ENCODE assay signal across 16 cellular contexts in genomic region chr6:84282566-84282965, GRCh38. TPM values are rescaled to one million over a fixed set of nuclear protein-coding genes. Genes with fewer than 3 reads are reported as not detected.
DNase-seq lines count a peak whose midpoint lies in the region; ATAC-seq, FAIRE-seq and TF ChIP-seq lines count a peak whose summit lies in the region.
"Had no signal": no experiment of that assay in that cellular context is flagged by ENCODE, and none has a peak within 500 bp of the region (broad histone marks: within the 10 kb centered on the region; RNA-seq: fewer than 3 reads in every experiment).

No MANE protein-coding gene starts in this region.

- POLR2A ChIA-PET in K562 (lab: Yijun Ruan, JAX), result interaction anchor here (1.2 kb wide), 1 partner anchor 12 kb away, joined by 3 read pairs; no protein-coding TSS in a partner anchor

- DNase-seq in DMS79 (lab: John Stamatoyannopoulos, UW) (peak; percentile 46), MG63 (peak; percentile 80), K562 (ENCODE audit: extremely low read depth in 1 of 4, low spot score in 3 of 4) (no peak), myocyte (ENCODE audit: low read depth) (peak; percentile 91), germinal center (ENCODE audit: low spot score) (no peak)
- no peak for DNase-seq in stimulated activated effector memory CD8-positive, alpha-beta T cell treated with anti-CD3 and anti-CD28 coated beads, Interleukin-12 subunit alpha, Interleukin-12 subunit beta, amount 100 ng/mL, for 72 hours (ENCODE audit: low spot score in 2 of 2)
- DNase-seq: activated effector memory CD4-positive, alpha-beta T cell treated with Interleukin-2 at 50 U/mL for 16 hours; HFFc6; NCI-H2081; stimulated activated CD4-positive, alpha-beta T cell treated with anti-CD3 and anti-CD28 coated beads, Interleukin-2, amount 100 ng/mL, for 48 hours; stimulated activated naive CD4-positive, alpha-beta T cell treated with Interleukin-2 at 50 U/mL for 16 hours had no signal

- H3K27me3 ChIP-seq in MG63 (no peaks in the 10 kb centered on the region), K562 (ENCODE audit: control insufficient read depth in 2 of 2, insufficient read depth in 2 of 2, low read length in 2 of 2) (no peaks in the 10 kb centered on the region)
- H3K27me3 ChIP-seq: body of pancreas, pancreas had no signal

- H3K9me1 ChIP-seq in K562 (ENCODE audit: control insufficient read depth, insufficient read depth, low read length), result no peaks in the 10 kb centered on the region

- TF ChIP-seq EP300 in K562 (IDR thresholded peaks at IDR 0.05; ENCODE audit: low read length), result no peak

- TF ChIP-seq POLR2A in K562 (conservative IDR thresholded peaks at IDR 0.05), result no peak

- H2AFZ ChIP-seq in K562 (ENCODE audit: low read depth, low read length), result peak overlapping the region; percentile 64; the same call in 1 of the 2 replicates

- H3K27ac Mint-ChIP-seq in stimulated activated effector memory CD8-positive, alpha-beta T cell treated with anti-CD3 and anti-CD28 coated beads, Interleukin-12 subunit alpha, Interleukin-12 subunit beta, amount 100 ng/mL, for 72 hours, result no peak overlapping the region
- H3K27ac Mint-ChIP-seq: HFFc6; T-helper 1 cell treated with Interleukin-12 subunit alpha and Interleukin-12 subunit beta and Interleukin-4 antibody, amounts not matched to agents 30 μg/mL and 1 μg/mL, for 36 hours had no signal

- no peaks in the 10 kb centered on the region for H3K79me2 ChIP-seq in K562 (ENCODE audit: control insufficient read depth, insufficient read depth, low read length)

- no peaks in the 10 kb centered on the region for H3K36me3 Mint-ChIP-seq in stimulated activated effector memory CD8-positive, alpha-beta T cell treated with anti-CD3 and anti-CD28 coated beads, Interleukin-12 subunit alpha, Interleukin-12 subunit beta, amount 100 ng/mL, for 72 hours

- no peaks in the 10 kb centered on the region for H3K9me3 Mint-ChIP-seq in stimulated activated effector memory CD8-positive, alpha-beta T cell treated with anti-CD3 and anti-CD28 coated beads, Interleukin-12 subunit alpha, Interleukin-12 subunit beta, amount 100 ng/mL, for 72 hours
- H3K9me3 Mint-ChIP-seq: HFFc6; T-helper 1 cell treated with Interleukin-12 subunit alpha and Interleukin-12 subunit beta and Interleukin-4 antibody, amounts not matched to agents 30 μg/mL and 1 μg/mL, for 36 hours had no signal

- no peak for TF ChIP-seq RAD21 in K562 (CRISPR knock-in tag; conservative IDR thresholded peaks at IDR 0.05 in 1 of 2, IDR thresholded peaks at IDR 0.05 in 1 of 2)

- H3K4me1 ChIP-seq in K562 (replicated peaks in 1 of 2; ENCODE audit: control insufficient read depth in 2 of 2, insufficient read depth in 2 of 2, low read length in 2 of 2), result peaks cover 0 to 12% of the 10 kb centered on the region in 2 experiments; a peak in 2 of 5 replicates
- H3K4me1 ChIP-seq: body of pancreas, pancreas had no signal

- no peaks in the 10 kb centered on the region for H3K4me1 Mint-ChIP-seq in stimulated activated effector memory CD8-positive, alpha-beta T cell treated with anti-CD3 and anti-CD28 coated beads, Interleukin-12 subunit alpha, Interleukin-12 subunit beta, amount 100 ng/mL, for 72 hours

- no peak overlapping the region for H3K4me3 ChIP-seq in MG63
- H3K4me3 ChIP-seq in K562, result no peak overlapping the region
- H3K4me3 ChIP-seq: body of pancreas, pancreas had no signal

- H3K27ac ChIP-seq in K562 (ENCODE audit: extremely low read depth, low read depth, low read length), result no peak overlapping the region
- H3K27ac ChIP-seq: body of pancreas, pancreas had no signal

- no peaks in the 10 kb centered on the region for H3K36me3 ChIP-seq in MG63
- no peaks in the 10 kb centered on the region for H3K36me3 ChIP-seq in K562 (ENCODE audit: control insufficient read depth, insufficient read depth, low read length)
- H3K36me3 ChIP-seq: pancreas had no signal

- BruUV-seq in K562 (replicated peaks; lab: Mats Ljungman, UMichigan), result no TSS peak

- WGBS in K562 (ENCODE audit: insufficient coverage, low coverage, missing lambda C conversion rate), result 58% methylated on average over 8 of the region's 8 CpGs

- no peak overlapping the region for H3K4me3 Mint-ChIP-seq in stimulated activated effector memory CD8-positive, alpha-beta T cell treated with anti-CD3 and anti-CD28 coated beads, Interleukin-12 subunit alpha, Interleukin-12 subunit beta, amount 100 ng/mL, for 72 hours
- H3K4me3 Mint-ChIP-seq: HFFc6; T-helper 1 cell treated with Interleukin-12 subunit alpha and Interleukin-12 subunit beta and Interleukin-4 antibody, amounts not matched to agents 30 μg/mL and 1 μg/mL, for 36 hours had no signal

- H4K20me1 ChIP-seq in K562 (replicated peaks; ENCODE audit: control insufficient read depth, insufficient read depth, low read length), result no peaks in the 10 kb centered on the region

- ATAC-seq in K562 (no peak), HG02610 (IDR thresholded peaks at IDR 0.05; ENCODE audit: unreplicated experiment) (no peak), HG02840 (IDR thresholded peaks at IDR 0.05; ENCODE audit: low FRiP score, unreplicated experiment) (no peak)
- ATAC-seq in stimulated activated effector memory CD8-positive, alpha-beta T cell treated with anti-CD3 and anti-CD28 coated beads, Interleukin-12 subunit alpha, Interleukin-12 subunit beta, amount 100 ng/mL, for 72 hours, result no peak
- ATAC-seq: body of pancreas, pancreas had no signal

- no peak overlapping the region for H3K9ac ChIP-seq in K562 (ENCODE audit: insufficient read depth in 1 of 2, low read depth in 2 of 2, low read length in 2 of 2)

- CTCF ChIA-PET in K562 (lab: Yijun Ruan, JAX; ENCODE audit: low intra/inter-chr PET ratio), result no interaction called here

- no peak for TF ChIP-seq CTCF in K562 (IDR thresholded peaks at IDR 0.05 in 2 of 3, conservative IDR thresholded peaks at IDR 0.05 in 1 of 3; ENCODE audit: insufficient read depth in 2 of 3, low read depth in 1 of 3, low read length in 3 of 3)

- FAIRE-seq in K562 (lab: Jason Lieb, UNC), result no peak
- FAIRE-seq: pancreas had no signal

- intact Hi-C loops in K562 (cut with micrococcal nuclease), result no loop called here

- in situ Hi-C loops in K562 (cut with MboI), result no loop called here

- no peak overlapping the region for H3K4me2 ChIP-seq in K562 (ENCODE audit: insufficient read depth, low read length)

- no peaks in the 10 kb centered on the region for H3K9me3 ChIP-seq in MG63
- H3K9me3 ChIP-seq in K562 (replicated peaks; ENCODE audit: control insufficient read depth, insufficient read depth, low read depth, low read length), result no peaks in the 10 kb centered on the region
- H3K9me3 ChIP-seq: body of pancreas, pancreas had no signal

TF ChIP-seq in K562, 482 proteins besides CTCF, POLR2A, EP300 and RAD21:
- TF ChIP-seq CC2D1A (IDR thresholded peaks at IDR 0.05) (no peak), MAFG (tag; conservative IDR thresholded peaks at IDR 0.05) (no peak), SRSF7 (optimal IDR thresholded peaks at IDR 0.05; ENCODE audit: low read depth, low read length) (no peak), POLR2G (IDR thresholded peaks at IDR 0.05; ENCODE audit: low read depth, low read length) (no peak), PTBP1 (IDR thresholded peaks at IDR 0.05; ENCODE audit: low read depth, low read length) (no peak), E4F1 (CRISPR knock-in tag; IDR thresholded peaks at IDR 0.05; ENCODE audit: borderline replicate concordance) (no peak), TOE1 (IDR thresholded peaks at IDR 0.05; ENCODE audit: borderline replicate concordance) (no peak), TOE1 (CRISPR knock-in tag; IDR thresholded peaks at IDR 0.05; ENCODE audit: borderline replicate concordance, low read depth) (no peak)

RNA-seq across cellular contexts. Expression of gene CEP162, which starts 55.1 kb away (rescaled TPM):
- 3.9 and 4.2 TPM in 2 replicates for total RNA-seq in MG63 (2014; rRNA removed; shearing (Covaris generic); ENCODE audit: low replicate concordance)
- total RNA-seq in K562 (2011; cell fraction: chromatin; rRNA removed; ENCODE audit: low replicate concordance), result 3.3 and 28.6 TPM in 2 replicates
- 1.0 and 1.8 TPM in 2 replicates for total RNA-seq in K562 (2011; cell fraction: nucleolus; rRNA removed)
- 3.1 and 4.3 TPM in 2 replicates for total RNA-seq in K562 (2011; cell fraction: nucleoplasm; rRNA removed)
- 3.6 and 6.7 TPM in 2 replicates for total RNA-seq in K562 (2014; rRNA removed)
- total RNA-seq in K562 (2014; rRNA removed; fragmentation: Illumina TruSeq; extraction: Trizol), result 8.6 and 9.0 TPM in 2 replicates
- total RNA-seq in K562 (2015; rRNA removed; fragmentation: Illumina TruSeq; extraction: Trizol), result 8.0 and 8.4 TPM in 2 replicates
- 5.0 and 6.4 TPM in 2 replicates for total RNA-seq in K562 (2021)
- 4.0 and 6.7 TPM in 2 replicates for polyA plus RNA-seq in K562 (2011; rRNA removed)
- polyA plus RNA-seq in K562 (2011; cell fraction: cytosol; rRNA removed), result 0.28 and 0.94 TPM in 2 replicates
- 2.7 and 3.3 TPM in 2 replicates for polyA plus RNA-seq in K562 (2011; cell fraction: nucleus; rRNA removed)
- 3.7 and 4.1 TPM in 2 replicates for polyA plus RNA-seq in K562 (2012)
- 5.5 and 7.0 TPM in 2 replicates for polyA plus RNA-seq in K562 (2014; fragmentation: Illumina TruSeq; extraction: Trizol)
- polyA plus RNA-seq in K562 (2014; fragmentation: Nextera tagmentation; extraction: Ambion mirVana), result 1 to 10 TPM; 3.9 to 4.3 TPM
- polyA plus RNA-seq in K562 (2014; rRNA removed), result 3.7 and 6.4 TPM in 2 replicates
- polyA minus RNA-seq in K562 (2011; rRNA and poly(A)+ RNA removed), result 13.8 and 15.1 TPM in 2 replicates
- 1.5 and 4.7 TPM in 2 replicates for polyA minus RNA-seq in K562 (2011; cell fraction: cytosol; rRNA and poly(A)+ RNA removed)
- 8.3 and 11.3 TPM in 2 replicates for polyA minus RNA-seq in K562 (2011; cell fraction: nucleus; rRNA and poly(A)+ RNA removed)
- total RNA-seq in myocyte, result 10.1 and 12.2 TPM in 2 replicates
- polyA plus RNA-seq in myocyte (2012), result 1.9 TPM

Comparison
In these comparisons a context has a peak if more than half of its experiments do, and no peak if none do; other contexts are left out.
1. DNase-seq: peak in DMS79 (single experiment), MG63 (single experiment) and myocyte (single experiment); none in K562 (0 of 4), stimulated activated effector memory CD8-positive, alpha-beta T cell treated with anti-CD3 and anti-CD28 coated beads, Interleukin-12 subunit alpha, Interleukin-12 subunit beta, amount 100 ng/mL, for 72 hours (0 of 2) and germinal center (single experiment).